In the genomic region with DNA sequence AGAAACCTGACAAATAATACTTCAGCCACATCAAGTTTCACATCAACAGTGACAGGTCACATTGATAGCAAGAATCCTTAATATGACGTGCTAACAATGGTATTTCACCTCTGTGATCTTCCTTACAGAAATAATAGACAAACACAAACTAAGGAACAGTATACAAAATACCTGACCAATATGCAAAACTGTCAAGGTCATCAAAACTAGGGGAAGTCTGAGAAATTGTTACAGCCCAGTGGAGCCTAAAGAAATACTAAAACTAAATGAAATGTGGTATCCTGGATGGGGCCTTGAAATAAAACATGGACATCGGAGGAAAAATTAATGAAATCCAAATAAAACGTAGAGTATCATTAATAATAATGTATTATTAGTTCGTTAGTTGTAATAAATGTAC, we compare ENCODE assay signal across 26 cellular contexts.
"Had no signal": no experiment of that assay in that cellular context is flagged by ENCODE, and none has a peak within 500 bp of the region (broad histone marks: within the 10 kb centered on the region; RNA-seq: fewer than 3 reads in every experiment).

No MANE protein-coding gene starts in this region.

- H3K4me1 ChIP-seq: colonic mucosa, esophagus squamous epithelium, gastrocnemius medialis, heart right ventricle, left lung, lower lobe of right lung had no signal

- DNase-seq: colonic mucosa; cortex of kidney; effector CD8-positive, alpha-beta T cell; effector memory CD8-positive, alpha-beta T cell; endodermal cell; erythroblast; esophagus squamous epithelium; foreskin fibroblast; foreskin melanocyte; gastrocnemius medialis; glutamatergic neuron; head of caudate nucleus; heart right ventricle; hippocampal formation; left cardiac atrium; left lung; left ventricle myocardium superior; lower lobe of right lung; mesenchymal stem cell; mucosa of descending colon; naive B cell had no signal

- ATAC-seq: effector memory CD8-positive, alpha-beta T cell; esophagus mucosa; gastrocnemius medialis; heart right ventricle; left cardiac atrium; left lung; left ventricle myocardium superior; lower lobe of right lung; mucosa of descending colon had no signal

- H3K36me3 ChIP-seq: colonic mucosa, esophagus squamous epithelium, gastrocnemius medialis, heart right ventricle, left lung, lower lobe of right lung had no signal

- H3K9me3 ChIP-seq: colonic mucosa, esophagus squamous epithelium, gastrocnemius medialis, heart right ventricle, left lung, lower lobe of right lung, mucosa of descending colon had no signal

- H3K27ac ChIP-seq: colonic mucosa, epithelial cell of prostate, esophagus squamous epithelium, gastrocnemius medialis, heart right ventricle, left lung, lower lobe of right lung had no signal

- H3K4me3 ChIP-seq: colonic mucosa, esophagus squamous epithelium, gastrocnemius medialis, heart right ventricle, left lung, lower lobe of right lung, mucosa of descending colon had no signal

- H3K27me3 ChIP-seq: colonic mucosa, esophagus squamous epithelium, gastrocnemius medialis, heart right ventricle, left lung had no signal

- FAIRE-seq: endometrium, islet of Langerhans, keratinocyte had no signal
